In genomic region chr2:132465917-132466316, GRCh38 we compare ENCODE assay signal across 1 cellular context.
TF ChIP-seq lines count a peak whose summit lies in the region.

No MANE protein-coding gene starts in this region.

TF ChIP-seq in IMR-90, 13 proteins besides CTCF, POLR2A, EP300 and RAD21:
- TF ChIP-seq ELK1 (IDR thresholded peaks at IDR 0.05; ENCODE audit: borderline replicate concordance, low read depth, low read length) = no peak
- TF ChIP-seq BHLHE40 (IDR thresholded peaks at IDR 0.05; ENCODE audit: low read depth, low read length) = no peak
- TF ChIP-seq CHD1 (IDR thresholded peaks at IDR 0.05; ENCODE audit: low read depth, low read length) = no peak
- no peak for TF ChIP-seq FOS (IDR thresholded peaks at IDR 0.05; ENCODE audit: low read depth, low read length)
- TF ChIP-seq USF2 (IDR thresholded peaks at IDR 0.05; ENCODE audit: low read depth, low read length) = no peak
- TF ChIP-seq MAZ (IDR thresholded peaks at IDR 0.05; ENCODE audit: borderline replicate concordance, low read depth, low read length) = no peak
- no peak for TF ChIP-seq RCOR1 (IDR thresholded peaks at IDR 0.05; ENCODE audit: insufficient replicate concordance, low read length)
- TF ChIP-seq MAFK (IDR thresholded peaks at IDR 0.05; ENCODE audit: low read depth, low read length) = no peak
- no peak for TF ChIP-seq CEBPB (IDR thresholded peaks at IDR 0.05; ENCODE audit: low read depth, low read length)
- TF ChIP-seq RFX5 (IDR thresholded peaks at IDR 0.05; ENCODE audit: low read depth, low read length) = no peak
- TF ChIP-seq SMC3 (IDR thresholded peaks at IDR 0.05; ENCODE audit: low read depth, low read length) = no peak
- no peak for TF ChIP-seq NFE2L2 (IDR thresholded peaks at IDR 0.05; ENCODE audit: low read depth, low read length)
- TF ChIP-seq MXI1 (IDR thresholded peaks at IDR 0.05; ENCODE audit: borderline replicate concordance, low read depth, low read length) = no peak
